34 cellular contexts compared by ENCODE assay signal in genomic region chr5:119801570-119801969, GRCh38.
"Had no signal": no experiment of that assay in that cellular context is flagged by ENCODE, and none has a peak within 500 bp of the region (broad histone marks: within the 10 kb centered on the region; RNA-seq: fewer than 3 reads in every experiment).

No MANE protein-coding gene starts in this region.

- H3K36me3 ChIP-seq: MG63 had no signal

- H3K9me3 ChIP-seq: MG63 had no signal

- H3K4me2 ChIP-seq: KMS-11 had no signal

- DNase-seq: Karpas-422, Kasumi-1, MG63, MM.1S, MV-4-11, NCI-H1048, NCI-H1092, NCI-H1092 treated with DMSO at 0.1 percent for 48 hours, NCI-H1105, NCI-H1105 treated with DMSO at 0.1 percent for 48 hours, NCI-H1417, NCI-H1417 treated with DMSO at 0.1 percent for 48 hours, NCI-H1436, NCI-H1436 treated with DMSO at 0.1 percent for 48 hours, NCI-H146, NCI-H1694, NCI-H1694 treated with DMSO at 0.1 percent for 48 hours, NCI-H187, NCI-H187 treated with DMSO at 0.1 percent for 48 hours, NCI-H1930, NCI-H2029, NCI-H2029 treated with DMSO at 0.1 percent for 48 hours, NCI-H2081, NCI-H2081 treated with DMSO at 0.1 percent for 48 hours, NCI-H2107, NCI-H2171, NCI-H2171 treated with DMSO at 0.1 percent for 48 hours, NCI-H2227 treated with DMSO at 0.1 percent for 48 hours, NCI-H226, NCI-H345, NCI-H446, NCI-H446 treated with DMSO at 0.1 percent for 48 hours, NCI-H510A had no signal

- H3K4me3 ChIP-seq: MG63 had no signal

- H3K9ac ChIP-seq: KMS-11 had no signal

- H3K27ac ChIP-seq: KMS-11 had no signal

- H3K27me3 ChIP-seq: MG63 had no signal
